In genomic region chr12:20270557-20270956, GRCh38 we compare ENCODE assay signal across 19 cellular contexts.
DNase-seq lines count a peak whose midpoint lies in the region; ATAC-seq, FAIRE-seq and TF ChIP-seq lines count a peak whose summit lies in the region.
"Had no signal": no experiment of that assay in that cellular context is flagged by ENCODE, and none has a peak within 500 bp of the region (broad histone marks: within the 10 kb centered on the region; RNA-seq: fewer than 3 reads in every experiment).

No MANE protein-coding gene starts in this region.

- H3K36me3 ChIP-seq in heart left ventricle: no peaks in the 10 kb centered on the region
- H3K36me3 ChIP-seq in sigmoid colon: no peaks in the 10 kb centered on the region
- H3K36me3 ChIP-seq: BLaER1, HAP-1 had no signal

- TF ChIP-seq CTCF in heart left ventricle (IDR thresholded peaks at IDR 0.05): no peak
- no peak for TF ChIP-seq CTCF in A549 (IDR thresholded peaks at IDR 0.05)
- no peak for TF ChIP-seq CTCF in sigmoid colon (IDR thresholded peaks at IDR 0.05)

- peak; percentile 28 for FAIRE-seq in A549 (lab: Jason Lieb, UNC)
- FAIRE-seq: G401.6, GM12892, H54 had no signal

- peak overlapping the region in 11 of 12 donors; percentile 16 to 91 (median 61) for H3K27ac ChIP-seq in heart left ventricle
- no peak overlapping the region for H3K27ac ChIP-seq in A549
- H3K27ac ChIP-seq in sigmoid colon: peak overlapping the region in 3 of 4 donors; percentile 61 to 74 (median 73)
- H3K27ac ChIP-seq: BLaER1, C4-2B had no signal

- H3K27me3 ChIP-seq in heart left ventricle (no peaks in the 10 kb centered on the region), sigmoid colon (no peaks in the 10 kb centered on the region)
- H3K27me3 ChIP-seq: BLaER1 had no signal

- TF ChIP-seq POLR2A in heart left ventricle (IDR thresholded peaks at IDR 0.05): no peak
- no peak for TF ChIP-seq POLR2A in A549 (IDR thresholded peaks at IDR 0.05; ENCODE audit: low read length)
- TF ChIP-seq POLR2A in sigmoid colon (IDR thresholded peaks at IDR 0.05): no peak

- 45 to 54% (median 53%) methylated on average over 5 of the region's 5 CpGs for whole genome bisulfite sequencing in heart left ventricle, 4 donors
- 85% methylated on average over 5 of the region's 5 CpGs for WGBS in A549 (ENCODE audit: missing lambda C conversion rate)
- WGBS in sigmoid colon, 2 donors: 87 to 90% methylated on average over 5 of the region's 5 CpGs

- H3K4me1 ChIP-seq in heart left ventricle: peaks cover 0 to 53% (median 16%) of the 10 kb centered on the region in 12 donors
- peaks cover 25% of the 10 kb centered on the region for H3K4me1 ChIP-seq in A549
- peaks cover 0 to 64% (median 32%) of the 10 kb centered on the region in 4 donors for H3K4me1 ChIP-seq in sigmoid colon
- H3K4me1 ChIP-seq: BLaER1, Caco-2, HAP-1 had no signal

- CTCF ChIA-PET in A549 (lab: Yijun Ruan, JAX): no interaction called here

- H3K4me3 ChIP-seq in heart left ventricle (no peak overlapping the region), A549 (no peak overlapping the region), sigmoid colon (no peak overlapping the region)
- H3K4me3 ChIP-seq: BLaER1, HAP-1 had no signal

- ATAC-seq in heart left ventricle (peak in 2 of 4 donors; percentile 49 to 66), left cardiac atrium (no peak), A549 (no peak)
- ATAC-seq: CD8-positive, alpha-beta T cell had no signal

- POLR2A ChIA-PET in A549 (lab: Yijun Ruan, JAX): no interaction called here

- no peak overlapping the region for H3K4me2 ChIP-seq in A549
- H3K4me2 ChIP-seq: BLaER1 had no signal

- no peak for TF ChIP-seq RAD21 in A549 (conservative IDR thresholded peaks at IDR 0.05 in 1 of 2, IDR thresholded peaks at IDR 0.05 in 1 of 2)

- no peaks in the 10 kb centered on the region for H3K9me3 ChIP-seq in heart left ventricle
- H3K9me3 ChIP-seq in A549: no peaks in the 10 kb centered on the region
- H3K9me3 ChIP-seq in sigmoid colon: no peaks in the 10 kb centered on the region
- H3K9me3 ChIP-seq: BLaER1, Caco-2, HAP-1 had no signal

- TF ChIP-seq EP300 in A549 (IDR thresholded peaks at IDR 0.05): no peak
- no peak for TF ChIP-seq EP300 in sigmoid colon (IDR thresholded peaks at IDR 0.05)

- intact Hi-C loops in heart left ventricle (cut with DNase I) (loop anchor here in 8 of 10 donors (5.0 to 10.0 kb wide), 9 partner anchors 52 to 356 kb away; partner anchors contain the start of gene PDE3A (in 6 of the 8)), left cardiac atrium (cut with DNase I) (loop anchor here (5.0 to 10.0 kb wide), 3 partner anchors 52 to 104 kb away; partner anchors contain the start of gene PDE3A (in 1 of the 2)), sigmoid colon (cut with DNase I) (loop anchor here (5.0 to 10.0 kb wide), 4 partner anchors 58 to 324 kb away; partner anchors contain the start of gene PDE3A)

- no peak for DNase-seq in heart left ventricle
- no peak for DNase-seq in left cardiac atrium
- no peak for DNase-seq in A549 (ENCODE audit: low read depth in 1 of 2, low spot score in 1 of 2)
- peak; percentile 18 for DNase-seq in SK-N-DZ (ENCODE audit: low spot score)
- DNase-seq in sigmoid colon: no peak
- DNase-seq in NCI-H146 treated with DMSO at 0.1 percent for 48 hours (lab: John Stamatoyannopoulos, UW; ENCODE audit: unreplicated experiment): no peak
- DNase-seq: Caco-2; CD4-positive, CD25-positive, alpha-beta regulatory T cell; CD8-positive, alpha-beta T cell; DMS153; DND-41; GOT3; HFFc6 had no signal

TF ChIP-seq in A549, 52 proteins besides CTCF, POLR2A, EP300 and RAD21:
- TF ChIP-seq HEYL (CRISPR knock-in tag; IDR thresholded peaks at IDR 0.05) (no peak), BHLHE40 (IDR thresholded peaks at IDR 0.05; ENCODE audit: low read depth, low read length) (no peak), PHF8 (IDR thresholded peaks at IDR 0.05; ENCODE audit: borderline replicate concordance, low read depth) (no peak), ZSCAN20 (CRISPR knock-in tag; IDR thresholded peaks at IDR 0.05) (no peak), HOXA7 (CRISPR knock-in tag; IDR thresholded peaks at IDR 0.05) (no peak), RNF2 (IDR thresholded peaks at IDR 0.05; ENCODE audit: borderline replicate concordance, low read depth) (no peak), JUN (IDR thresholded peaks at IDR 0.05) (no peak), CBX8 (IDR thresholded peaks at IDR 0.05) (no peak), NPAS2 (CRISPR knock-in tag; IDR thresholded peaks at IDR 0.05; ENCODE audit: borderline replicate concordance) (no peak), RCOR1 (IDR thresholded peaks at IDR 0.05; ENCODE audit: low read depth, low read length) (no peak), CHD2 (IDR thresholded peaks at IDR 0.05; ENCODE audit: low read length, partially characterized antibody) (no peak), MAX (IDR thresholded peaks at IDR 0.05) (no peak), HOXB13 (CRISPR knock-in tag; IDR thresholded peaks at IDR 0.05; ENCODE audit: low read depth) (no peak), RFX5 (IDR thresholded peaks at IDR 0.05) (no peak), FOXS1 (CRISPR knock-in tag; IDR thresholded peaks at IDR 0.05) (no peak)

Comparison
In these comparisons a context has a peak if more than half of its experiments do, and no peak if none do; other contexts are left out.
1. H3K27ac ChIP-seq: peak in heart left ventricle (11 of 12) and sigmoid colon (3 of 4); none in A549 (0 of 2).